In the genomic region with DNA sequence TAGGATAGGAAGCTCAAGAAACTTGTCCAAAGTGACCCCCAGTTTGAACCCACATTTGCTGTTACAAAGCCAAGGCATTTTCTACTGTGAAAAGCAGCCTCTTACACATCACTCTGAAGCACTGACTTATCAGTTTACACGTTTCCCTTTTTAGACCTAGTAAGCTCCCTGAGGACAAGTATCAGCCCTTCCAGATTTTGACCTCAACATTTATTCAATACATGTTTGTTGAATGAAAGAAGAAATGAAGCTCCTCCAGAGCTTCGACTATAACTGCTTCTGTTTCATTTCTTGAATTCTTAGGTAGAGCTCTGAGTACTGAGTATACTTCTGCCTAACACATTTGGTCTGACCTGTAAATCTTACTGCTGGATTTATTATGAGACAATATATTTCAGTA, we compare ENCODE assay signal across 11 cellular contexts. TPM values are rescaled to one million over a fixed set of nuclear protein-coding genes. Genes with fewer than 3 reads are reported as not detected.
DNase-seq lines count a peak whose midpoint lies in the region; ATAC-seq and TF ChIP-seq lines count a peak whose summit lies in the region.
"Had no signal": no experiment of that assay in that cellular context is flagged by ENCODE, and none has a peak within 500 bp of the region (broad histone marks: within the 10 kb centered on the region; RNA-seq: fewer than 3 reads in every experiment).

No MANE protein-coding gene starts in this region.

- H3K4me1 ChIP-seq in hepatocyte (ENCODE audit: insufficient read depth), result peaks cover 38% of the 10 kb centered on the region
- peaks cover 1 to 57% (median 44%) of the 10 kb centered on the region in 5 donors for H3K4me1 ChIP-seq in subcutaneous abdominal adipose tissue (ENCODE audit: control insufficient read depth in 5 of 5, insufficient read depth in 5 of 5, low read length in 5 of 5)
- H3K4me1 ChIP-seq in testis, result peaks cover 35% of the 10 kb centered on the region

- ATAC-seq in activated naive CD4-positive, alpha-beta T cell treated with anti-CD3 and anti-CD28 coated beads, Interleukin-2, amount 50 U/mL, for 72 hours, result no peak

- H3K27me3 ChIP-seq in hepatocyte, result no peaks in the 10 kb centered on the region
- no peaks in the 10 kb centered on the region for H3K27me3 ChIP-seq in subcutaneous abdominal adipose tissue (ENCODE audit: control insufficient read depth in 5 of 5, insufficient read depth in 4 of 5, low read length in 5 of 5)
- no peaks in the 10 kb centered on the region for H3K27me3 ChIP-seq in testis
- H3K27me3 ChIP-seq: ascending aorta had no signal

- CTCF ChIA-PET in activated naive CD4-positive, alpha-beta T cell treated with anti-CD3 and anti-CD28 coated beads for 36 hours (lab: Charles Lee), result interaction anchor here (0.8 to 2.0 kb wide), 3 partner anchors 11 to 126 kb away, joined by 3 to 5 read pairs (median 5); no protein-coding TSS in a partner anchor

- H3K9me2 ChIP-seq in hepatocyte (replicated peaks; ENCODE audit: insufficient read depth), result no peaks in the 10 kb centered on the region

- TF ChIP-seq POLR2A in testis (IDR thresholded peaks at IDR 0.05), result no peak

- H3K27ac Mint-ChIP-seq in activated naive CD4-positive, alpha-beta T cell treated with anti-CD3 and anti-CD28 coated beads for 36 hours, result no peak overlapping the region
- H3K27ac Mint-ChIP-seq in activated naive CD4-positive, alpha-beta T cell treated with anti-CD3 and anti-CD28 coated beads, Interleukin-2, amount 50 U/mL, for 72 hours, result peak overlapping the region in 1 of 2 donors; percentile 44

- H3K4me3 Mint-ChIP-seq in activated naive CD4-positive, alpha-beta T cell treated with anti-CD3 and anti-CD28 coated beads for 36 hours, result peak overlapping the region; percentile 54

- H3K9me3 ChIP-seq in hepatocyte (ENCODE audit: low read depth) (no peaks in the 10 kb centered on the region), subcutaneous abdominal adipose tissue (ENCODE audit: control insufficient read depth in 5 of 5, low read length in 5 of 5) (no peaks in the 10 kb centered on the region), testis (no peaks in the 10 kb centered on the region)
- H3K9me3 ChIP-seq: ascending aorta had no signal

- WGBS in hepatocyte (ENCODE audit: low lambda C conversion rate, missing lambda C conversion rate), result 44% methylated on average over 2 of the region's 2 CpGs
- WGBS in testis, 2 donors, result 6 to 21% methylated on average over 2 of the region's 2 CpGs

- H3K27ac ChIP-seq in VCaP (peak overlapping the region; percentile 96), hepatocyte (peak overlapping the region; percentile 98), subcutaneous abdominal adipose tissue (ENCODE audit: low read depth, low read length) (peak overlapping the region; percentile 97), testis (no peak overlapping the region)

- H3K36me3 Mint-ChIP-seq in activated naive CD4-positive, alpha-beta T cell treated with anti-CD3 and anti-CD28 coated beads for 36 hours (ENCODE audit: low read depth), result peaks cover 6% of the 10 kb centered on the region
- peaks cover 12 to 21% of the 10 kb centered on the region in 2 donors for H3K36me3 Mint-ChIP-seq in activated naive CD4-positive, alpha-beta T cell treated with anti-CD3 and anti-CD28 coated beads, Interleukin-2, amount 50 U/mL, for 72 hours

- H3K27me3 Mint-ChIP-seq in activated naive CD4-positive, alpha-beta T cell treated with anti-CD3 and anti-CD28 coated beads for 36 hours (ENCODE audit: low read depth), result no peaks in the 10 kb centered on the region

- H3K4me3 ChIP-seq in hepatocyte (peak overlapping the region; percentile 88), subcutaneous abdominal adipose tissue (ENCODE audit: low read depth in 1 of 5, low read length in 5 of 5) (peak overlapping the region in 1 of 5 donors; percentile 96), testis (no peak overlapping the region)

- DNase-seq in activated naive CD4-positive, alpha-beta T cell treated with anti-CD3 and anti-CD28 coated beads for 36 hours, result no peak
- DNase-seq in activated naive CD4-positive, alpha-beta T cell treated with anti-CD3 and anti-CD28 coated beads, Interleukin-2, amount 50 U/mL, for 72 hours (ENCODE audit: low spot score in 2 of 2), result no peak
- no peak for DNase-seq in hepatocyte (ENCODE audit: low spot score)
- no peak for DNase-seq in midbrain (lab: John Stamatoyannopoulos, UW)
- no peak for DNase-seq in testis
- DNase-seq in HuH-7 (ENCODE audit: low spot score), result no peak
- DNase-seq: NCI-H1092 treated with DMSO at 0.1 percent for 48 hours, substantia nigra had no signal

- H3K9ac ChIP-seq in subcutaneous abdominal adipose tissue (ENCODE audit: low read length in 5 of 5), result peak overlapping the region in 2 of 5 donors; percentile 3 to 51

- TF ChIP-seq CTCF in VCaP (conservative IDR thresholded peaks at IDR 0.05) (no peak), hepatocyte (IDR thresholded peaks at IDR 0.05; ENCODE audit: poor library complexity) (no peak), testis (IDR thresholded peaks at IDR 0.05) (no peak)

- H4K20me1 ChIP-seq in hepatocyte (ENCODE audit: insufficient read depth, poor library complexity, severe bottlenecking), result peaks cover 63% of the 10 kb centered on the region

- H3K4me2 ChIP-seq in hepatocyte, result peak overlapping the region; percentile 83

- H3K79me2 ChIP-seq in hepatocyte, result peaks cover 86% of the 10 kb centered on the region

- no peaks in the 10 kb centered on the region for H3K36me3 ChIP-seq in hepatocyte (replicated peaks; ENCODE audit: insufficient read depth, low read depth)
- H3K36me3 ChIP-seq in subcutaneous abdominal adipose tissue (ENCODE audit: control insufficient read depth in 5 of 5, insufficient read depth in 5 of 5, low read length in 5 of 5), result no peaks in the 10 kb centered on the region
- no peaks in the 10 kb centered on the region for H3K36me3 ChIP-seq in testis (ENCODE audit: low read depth, missing control alignments)
- H3K36me3 ChIP-seq: ascending aorta had no signal

- H2AFZ ChIP-seq in hepatocyte, result no peak overlapping the region

- intact Hi-C loops in activated naive CD4-positive, alpha-beta T cell treated with anti-CD3 and anti-CD28 coated beads for 36 hours (cut with micrococcal nuclease), result no loop called here
- intact Hi-C loops in testis (cut with DNase I; ENCODE audit: low total_unique reads), result no loop called here

- H3K4me1 Mint-ChIP-seq in activated naive CD4-positive, alpha-beta T cell treated with anti-CD3 and anti-CD28 coated beads for 36 hours (ENCODE audit: low read depth), result peaks cover 50% of the 10 kb centered on the region

- H3K9me3 Mint-ChIP-seq in activated naive CD4-positive, alpha-beta T cell treated with anti-CD3 and anti-CD28 coated beads for 36 hours, result no peaks in the 10 kb centered on the region
- no peaks in the 10 kb centered on the region for H3K9me3 Mint-ChIP-seq in activated naive CD4-positive, alpha-beta T cell treated with anti-CD3 and anti-CD28 coated beads, Interleukin-2, amount 50 U/mL, for 72 hours

RNA-seq across cellular contexts. Expression of a gene that starts 2.7 kb away (rescaled TPM):
- 1 to 10 TPM; 3.7 to 3.8 TPM for total RNA-seq in activated naive CD4-positive, alpha-beta T cell treated with anti-CD3 and anti-CD28 coated beads for 36 hours
- total RNA-seq in activated naive CD4-positive, alpha-beta T cell treated with anti-CD3 and anti-CD28 coated beads, Interleukin-2, amount 50 U/mL, for 72 hours, result 1 to 10 TPM; 5.3 to 7.8 TPM
- total RNA-seq in hepatocyte (41.9 and 48.9 TPM in 2 replicates), testis (10 to 100 TPM; 62.6 to 69.3 TPM)
- polyA plus RNA-seq in hepatocyte (29.0 and 36.8 TPM in 2 replicates), testis (ENCODE audit: insufficient read depth, low read depth, low replicate concordance) (43.3 TPM)

Comparison
In these comparisons a context has a peak if more than half of its experiments do, and no peak if none do; other contexts are left out.
1. H3K27ac ChIP-seq: peak in VCaP (single experiment), hepatocyte (single experiment) and subcutaneous abdominal adipose tissue (single experiment); none in testis (0 of 2).